Comparison of ENCODE assay signal across 8 cellular contexts in the genomic region with DNA sequence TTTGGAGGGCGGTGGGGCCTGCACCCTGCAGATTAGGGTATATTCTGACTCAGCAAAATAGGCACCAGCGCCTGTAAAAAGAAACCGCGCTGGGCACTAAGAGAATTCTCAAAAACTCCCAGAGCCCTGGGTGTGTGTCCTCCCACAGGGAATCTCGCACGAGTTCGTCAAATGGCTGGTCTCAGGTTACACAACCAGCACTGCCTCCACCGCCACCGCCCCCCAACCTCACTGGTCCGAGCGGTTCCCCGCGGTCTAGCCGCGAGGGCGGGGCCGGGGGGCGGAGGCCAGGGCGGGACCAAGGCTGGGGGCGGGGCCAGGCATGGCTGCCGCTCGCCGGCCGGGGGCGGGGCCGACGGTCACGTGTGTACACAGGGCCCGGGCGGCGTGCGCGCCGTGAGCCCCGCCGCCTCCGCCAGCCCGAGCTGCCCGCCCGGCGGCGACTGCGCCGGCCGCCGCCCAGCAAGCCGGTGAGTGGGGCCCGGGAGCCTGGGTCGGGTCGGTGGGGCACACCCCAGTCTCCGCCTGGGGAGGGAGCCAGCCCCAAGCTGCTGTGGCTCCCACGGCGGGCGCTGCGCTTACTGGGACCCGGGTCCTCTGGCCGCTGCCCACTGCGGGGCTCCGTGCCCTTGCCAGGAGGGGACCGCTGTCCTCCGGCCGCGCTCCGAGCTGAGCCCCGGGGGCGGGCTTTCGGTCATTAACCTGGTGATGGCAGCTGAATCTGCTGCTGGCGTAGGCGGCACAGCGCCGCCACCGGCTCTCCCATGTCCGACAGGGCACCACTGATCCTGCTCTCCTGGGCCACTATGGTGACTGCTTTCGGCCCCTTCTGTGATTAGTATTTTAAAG. TPM values are rescaled to one million over a fixed set of nuclear protein-coding genes. Genes with fewer than 3 reads are reported as not detected.
DNase-seq lines count a peak whose midpoint lies in the region; ATAC-seq and TF ChIP-seq lines count a peak whose summit lies in the region.

A gene with protein sequence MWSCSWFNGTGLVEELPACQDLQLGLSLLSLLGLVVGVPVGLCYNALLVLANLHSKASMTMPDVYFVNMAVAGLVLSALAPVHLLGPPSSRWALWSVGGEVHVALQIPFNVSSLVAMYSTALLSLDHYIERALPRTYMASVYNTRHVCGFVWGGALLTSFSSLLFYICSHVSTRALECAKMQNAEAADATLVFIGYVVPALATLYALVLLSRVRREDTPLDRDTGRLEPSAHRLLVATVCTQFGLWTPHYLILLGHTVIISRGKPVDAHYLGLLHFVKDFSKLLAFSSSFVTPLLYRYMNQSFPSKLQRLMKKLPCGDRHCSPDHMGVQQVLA (plus strand): TSS at position 358 of the 849 bp plus-strand sequence. CDS start 12,970 bp downstream, outside the sequence.

- ATAC-seq in DND-41 (ENCODE audit: insufficient read depth, low read depth) (peak; percentile 95), GM21717 (IDR thresholded peaks at IDR 0.05; ENCODE audit: unreplicated experiment) (peak; percentile 88), Panc1 (peak; percentile 98), naive B cell (ENCODE audit: low read depth in 2 of 2) (peak; percentile 92)
- ATAC-seq in stimulated activated effector memory CD8-positive, alpha-beta T cell treated with anti-CD3 and anti-CD28 coated beads, Interleukin-12 subunit alpha, Interleukin-12 subunit beta, amount 100 ng/mL, for 72 hours = peak; percentile 91

- no peaks in the 10 kb centered on the region for H3K9me3 ChIP-seq in DND-41 (ENCODE audit: insufficient read depth, low read length, severe bottlenecking)
- no peaks in the 10 kb centered on the region for H3K9me3 ChIP-seq in Panc1 (ENCODE audit: control insufficient read depth, insufficient read depth, low read depth, low read length)
- no peaks in the 10 kb centered on the region for H3K9me3 ChIP-seq in esophagus squamous epithelium

- H3K4me3 Mint-ChIP-seq in naive B cell = peak within 1 kb of the TSS; percentile 74 to 91 (median 87)
- H3K4me3 Mint-ChIP-seq in stimulated activated effector memory CD8-positive, alpha-beta T cell treated with anti-CD3 and anti-CD28 coated beads, Interleukin-12 subunit alpha, Interleukin-12 subunit beta, amount 100 ng/mL, for 72 hours = peak within 1 kb of the TSS; percentile 74

- DNase-seq in DND-41 (peak; percentile 93), KG1 (lab: John Stamatoyannopoulos, UW) (peak; percentile 77), Panc1 (ENCODE audit: low read depth, low spot score) (peak; percentile 35), esophagus squamous epithelium (lab: John Stamatoyannopoulos, UW) (peak; percentile 75), naive B cell (peak; percentile 89)
- peak; percentile 97 for DNase-seq in activated T-cell treated with anti-CD3 and anti-CD28 coated beads, Interleukin-2, amount 50 U/mL, for 48 hours
- peak; percentile 95 to 96 for DNase-seq in stimulated activated effector memory CD8-positive, alpha-beta T cell treated with anti-CD3 and anti-CD28 coated beads, Interleukin-12 subunit alpha, Interleukin-12 subunit beta, amount 100 ng/mL, for 72 hours (ENCODE audit: low spot score in 2 of 2)

- H3K27me3 ChIP-seq in DND-41 (ENCODE audit: insufficient read depth, low read length, poor library complexity) (no peaks in the 10 kb centered on the region), Panc1 (ENCODE audit: control insufficient read depth, insufficient read depth, low read length) (no peaks in the 10 kb centered on the region), esophagus squamous epithelium (no peaks in the 10 kb centered on the region)

- H3K4me1 ChIP-seq in DND-41 (ENCODE audit: insufficient read depth, low read length) (peaks cover 27% of the 10 kb centered on the region), Panc1 (ENCODE audit: control insufficient read depth, insufficient read depth, low read length) (peaks cover 46% of the 10 kb centered on the region), esophagus squamous epithelium (peaks cover 22 to 89% (median 47%) of the 10 kb centered on the region in 3 donors)

- no TSS peak for BruUV-seq in Panc1 (replicated peaks; lab: Mats Ljungman, UMichigan)

- TF ChIP-seq CTCF in DND-41 (IDR thresholded peaks at IDR 0.05; ENCODE audit: borderline replicate concordance, extremely low read depth, low read length, poor library complexity, severe bottlenecking) (no peak), Panc1 (IDR thresholded peaks at IDR 0.05) (peak; percentile 92; the same call in 1 of the 2 replicates), esophagus squamous epithelium (IDR thresholded peaks at IDR 0.05) (peak in 5 of 6 experiments; percentile 30 to 61 (median 56))

- peak within 1 kb of the TSS; percentile 77 for H3K4me2 ChIP-seq in DND-41 (ENCODE audit: insufficient read depth, low read length)

- H4K20me1 ChIP-seq in DND-41 (ENCODE audit: insufficient read depth, low read length) = peaks cover 21% of the 10 kb centered on the region

- in situ Hi-C loops in Panc1 (cut with HindIII; ENCODE audit: low pct_unique_long_range_greater_than_20kb, low sequenced_read_pairs) = no loop called here

- H3K27me3 Mint-ChIP-seq in naive B cell = peaks cover 0 to 23% (median 12%) of the 10 kb centered on the region in 3 donors

- POLR2A ChIA-PET in Panc1 (lab: Charles Lee) = no interaction called here

- peak within 1 kb of the TSS; percentile 61 for H3K9ac ChIP-seq in DND-41 (ENCODE audit: low read depth, low read length)

- no peaks in the 10 kb centered on the region for H3K36me3 ChIP-seq in DND-41 (ENCODE audit: insufficient read depth, low read length)
- no peaks in the 10 kb centered on the region for H3K36me3 ChIP-seq in Panc1 (ENCODE audit: control insufficient read depth, insufficient read depth, low read length)
- H3K36me3 ChIP-seq in esophagus squamous epithelium = no peaks in the 10 kb centered on the region

- H3K27ac Mint-ChIP-seq in naive B cell = peak within 1 kb of the TSS; percentile 36 to 92 (median 84)
- H3K27ac Mint-ChIP-seq in stimulated activated effector memory CD8-positive, alpha-beta T cell treated with anti-CD3 and anti-CD28 coated beads, Interleukin-12 subunit alpha, Interleukin-12 subunit beta, amount 100 ng/mL, for 72 hours = peak within 1 kb of the TSS; percentile 70

- H3K79me2 ChIP-seq in DND-41 (ENCODE audit: insufficient read depth, low read length) = no peaks in the 10 kb centered on the region

- H3K4me3 ChIP-seq in DND-41 (ENCODE audit: low read depth in 1 of 2, low read length in 2 of 2) (peak within 1 kb of the TSS; percentile 27 to 60; a peak in 3 of 4 replicates), Panc1 (ENCODE audit: low read depth in 2 of 2, low read length in 2 of 2) (peak within 1 kb of the TSS; percentile 73 to 75), esophagus squamous epithelium (peak within 1 kb of the TSS; percentile 50 to 90 (median 64))

- peak within 1 kb of the TSS; percentile 63 for H2AFZ ChIP-seq in DND-41 (ENCODE audit: low read depth, low read length)

- no peaks in the 10 kb centered on the region for H3K36me3 Mint-ChIP-seq in naive B cell
- H3K36me3 Mint-ChIP-seq in stimulated activated effector memory CD8-positive, alpha-beta T cell treated with anti-CD3 and anti-CD28 coated beads, Interleukin-12 subunit alpha, Interleukin-12 subunit beta, amount 100 ng/mL, for 72 hours = peaks cover 7% of the 10 kb centered on the region

- peak in 3 of 4 donors; percentile 20 to 44 (median 43) for TF ChIP-seq POLR2A in esophagus squamous epithelium (IDR thresholded peaks at IDR 0.05)

- H3K27ac ChIP-seq in DND-41 (ENCODE audit: low read length) (peak within 1 kb of the TSS; percentile 79), Panc1 (ENCODE audit: low read length) (peak within 1 kb of the TSS; percentile 82), esophagus squamous epithelium (peak within 1 kb of the TSS; percentile 81 to 95 (median 88))

- intact Hi-C loops in Panc1 (cut with micrococcal nuclease; ENCODE audit: unreplicated experiment) = no loop called here
- intact Hi-C loops in esophagus squamous epithelium (cut with DNase I) = no loop called here

- WGBS in esophagus squamous epithelium, 2 donors = 0 to 1% methylated on average over 9 to 10 of the region's 74 CpGs

- H3K4me1 Mint-ChIP-seq in naive B cell = peaks cover 17 to 28% (median 26%) of the 10 kb centered on the region in 3 donors
- peaks cover 70% of the 10 kb centered on the region for H3K4me1 Mint-ChIP-seq in stimulated activated effector memory CD8-positive, alpha-beta T cell treated with anti-CD3 and anti-CD28 coated beads, Interleukin-12 subunit alpha, Interleukin-12 subunit beta, amount 100 ng/mL, for 72 hours

- no peaks in the 10 kb centered on the region for H3K9me3 Mint-ChIP-seq in naive B cell
- no peaks in the 10 kb centered on the region for H3K9me3 Mint-ChIP-seq in stimulated activated effector memory CD8-positive, alpha-beta T cell treated with anti-CD3 and anti-CD28 coated beads, Interleukin-12 subunit alpha, Interleukin-12 subunit beta, amount 100 ng/mL, for 72 hours

- CTCF ChIA-PET in Panc1 (lab: Charles Lee) = interaction anchor here (0.6 to 2.0 kb wide), 7 partner anchors 10 to 1373 kb away, joined by 3 to 8 read pairs (median 3); no protein-coding TSS in a partner anchor

RNA-seq across cellular contexts. Expression of the gene that starts here (rescaled TPM):
- total RNA-seq in Panc1 (2021; ENCODE audit: unreplicated experiment) = 2.9 TPM
- polyA plus RNA-seq in Panc1 (2012; ENCODE audit: insufficient read length) = 3.6 TPM
- 10 to 100 TPM in 1 of 4 donors, 1 to 10 TPM in 3; 1.1 to 12.8 (median 3.5) TPM for total RNA-seq in esophagus squamous epithelium
- 1 to 10 TPM; 2.0 to 9.7 (median 3.9) TPM for polyA plus RNA-seq in naive B cell (ENCODE audit: low read depth in 6 of 6)

Comparison
In these comparisons a context has a peak if more than half of its experiments do, and no peak if none do; other contexts are left out.
1. Peak in every context shown above with its lines: DNase-seq, ATAC-seq, H3K4me3 ChIP-seq and H3K27ac ChIP-seq.
2. DNase-seq: peak in every context shown above with its lines; median percentile 97 in activated T-cell treated with anti-CD3 and anti-CD28 coated beads, Interleukin-2, amount 50 U/mL, for 48 hours; 96 in stimulated activated effector memory CD8-positive, alpha-beta T cell treated with anti-CD3 and anti-CD28 coated beads, Interleukin-12 subunit alpha, Interleukin-12 subunit beta, amount 100 ng/mL, for 72 hours; 93 in DND-41; 89 in naive B cell; 77 in KG1; 75 in esophagus squamous epithelium; 35 in Panc1.